ENCODE assay signal across 9 cellular contexts in the genomic region with DNA sequence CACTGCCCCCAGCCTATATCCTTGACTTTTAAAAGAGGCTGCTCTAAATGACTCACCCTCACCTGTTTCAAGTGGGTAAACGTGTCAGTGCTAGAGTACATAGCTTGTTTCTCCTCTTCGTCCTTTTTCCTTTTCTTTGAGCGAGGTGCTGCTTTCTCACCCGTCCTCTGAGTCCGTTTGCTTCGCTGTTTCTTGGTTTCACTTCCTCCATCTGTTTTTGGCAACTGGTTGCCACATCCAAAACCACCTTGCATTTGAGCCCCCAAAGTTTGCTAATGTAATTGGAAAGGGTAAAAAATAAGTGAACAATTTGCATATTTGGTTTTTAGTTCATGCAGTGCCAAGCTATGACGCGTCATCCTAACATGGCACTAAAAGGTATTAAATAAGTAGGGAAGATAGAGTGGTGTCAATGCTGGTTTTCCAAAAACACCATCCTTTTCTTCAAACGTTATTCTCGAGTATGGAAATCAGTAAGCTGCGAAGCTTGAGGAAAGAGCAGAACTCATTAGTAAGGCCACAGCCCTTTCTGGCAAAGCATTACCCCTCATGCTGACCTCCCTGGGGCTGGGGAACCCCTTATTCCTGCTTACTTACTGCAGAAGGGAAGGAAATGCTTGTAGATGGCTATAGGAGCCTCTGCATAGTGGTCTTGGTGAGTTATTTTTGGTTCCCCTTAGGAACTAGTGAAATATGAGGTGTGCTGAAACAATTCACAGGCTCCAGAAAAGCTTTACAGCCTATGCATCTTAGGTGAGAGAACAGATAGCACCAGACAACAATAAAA.
DNase-seq lines count a peak whose midpoint lies in the region; ATAC-seq and TF ChIP-seq lines count a peak whose summit lies in the region.
"Had no signal": no experiment of that assay in that cellular context is flagged by ENCODE, and none has a peak within 500 bp of the region (broad histone marks: within the 10 kb centered on the region; RNA-seq: fewer than 3 reads in every experiment).

No MANE protein-coding gene starts in this region.

- no peak overlapping the region for H4K8ac ChIP-seq in neuronal stem cell (ENCODE audit: low read depth, low read length)

- H2BK12ac ChIP-seq in neuronal stem cell (ENCODE audit: low read length), result no peak overlapping the region

- H3K36me3 ChIP-seq in BLaER1 (peaks cover 79% of the 10 kb centered on the region), BE2C (peaks cover 81% of the 10 kb centered on the region), neuronal stem cell (replicated peaks in 1 of 2; ENCODE audit: control insufficient read depth in 2 of 2, insufficient read depth in 2 of 2, low read length in 2 of 2) (peaks cover 40 to 99% of the 10 kb centered on the region in 2 donors)

- peaks cover 6% of the 10 kb centered on the region; the same call in 1 of the 2 replicates for H4K20me1 ChIP-seq in BLaER1

- TF ChIP-seq CTCF in BE2C (IDR thresholded peaks at IDR 0.05; ENCODE audit: low read depth, low read length), result no peak
- TF ChIP-seq CTCF in lower leg skin (IDR thresholded peaks at IDR 0.05), result no peak

- CTCF ChIA-PET in T-cell (lab: Charles Lee), result no interaction called here

- no peak overlapping the region for H2BK5ac ChIP-seq in neuronal stem cell (ENCODE audit: low read length)

- H3K36me3 Mint-ChIP-seq in T-cell, result peaks cover 57% of the 10 kb centered on the region

- no peak overlapping the region for H3K23ac ChIP-seq in neuronal stem cell (ENCODE audit: low read depth, low read length, poor library complexity)

- ATAC-seq in GM19043 (IDR thresholded peaks at IDR 0.05; ENCODE audit: low read depth, unreplicated experiment) (peak; percentile 90), HG03039 (IDR thresholded peaks at IDR 0.05; ENCODE audit: unreplicated experiment) (peak; percentile 86), T-cell (replicated peaks in 1 of 4) (peak in 3 of 4 experiments; percentile 35 to 59 (median 41))

- H3K27me3 Mint-ChIP-seq in T-cell, result no peaks in the 10 kb centered on the region

- H3K4me2 ChIP-seq in BLaER1, result peak overlapping the region; percentile 81
- H3K4me2 ChIP-seq in neuronal stem cell (ENCODE audit: insufficient read depth, low read length, poor library complexity, severe bottlenecking), result no peak overlapping the region

- peak overlapping the region; percentile 13 to 47 (median 25) for H3K4me3 Mint-ChIP-seq in T-cell

- peak overlapping the region; percentile 27; the same call in 1 of the 2 replicates for H3K4me3 ChIP-seq in BLaER1
- H3K4me3 ChIP-seq in BE2C (ENCODE audit: low read depth, low read length), result no peak overlapping the region
- no peak overlapping the region for H3K4me3 ChIP-seq in neuronal stem cell (ENCODE audit: low read length in 2 of 2)
- no peak overlapping the region for H3K4me3 ChIP-seq in lower leg skin (ENCODE audit: low read depth, poor library complexity, severe bottlenecking)

- no peak overlapping the region for H2AK5ac ChIP-seq in neuronal stem cell (ENCODE audit: low read depth, low read length)

- H3K27ac ChIP-seq in BLaER1, result peak overlapping the region; percentile 79
- no peak overlapping the region for H3K27ac ChIP-seq in neuronal stem cell (replicated peaks; ENCODE audit: low read length)

- no peak overlapping the region for H2AFZ ChIP-seq in neuronal stem cell (ENCODE audit: low read length)

- POLR2A ChIA-PET in T-cell (lab: Charles Lee), result no interaction called here

- H3K18ac ChIP-seq in neuronal stem cell (ENCODE audit: low read length), result no peak overlapping the region

- H3K9me3 Mint-ChIP-seq in T-cell, result no peaks in the 10 kb centered on the region

- H3K79me1 ChIP-seq in neuronal stem cell (ENCODE audit: low read depth, low read length), result no peaks in the 10 kb centered on the region

- H3K27me3 ChIP-seq in BLaER1 (no peaks in the 10 kb centered on the region), BE2C (no peaks in the 10 kb centered on the region), neuronal stem cell (ENCODE audit: control insufficient read depth in 3 of 3, insufficient read depth in 3 of 3, low read depth in 1 of 3, low read length in 3 of 3) (no peaks in the 10 kb centered on the region)

- TF ChIP-seq POLR2A in lower leg skin (IDR thresholded peaks at IDR 0.05), result no peak

- intact Hi-C loops in lower leg skin (cut with DNase I; ENCODE audit: low total_unique reads), result no loop called here

- no peak overlapping the region for H4K91ac ChIP-seq in neuronal stem cell (ENCODE audit: low read depth, low read length, poor library complexity)

- WGBS in neuronal stem cell (ENCODE audit: extremely low coverage in 2 of 2, insufficient read length in 2 of 2, insufficient replicate concordance in 1 of 2), 2 donors, result no CpG with 5 or more reads among the region's 11 CpGs
- WGBS in lower leg skin, 2 donors, result 88% methylated on average over 11 of the region's 11 CpGs

- H3K27ac Mint-ChIP-seq in T-cell, result peak overlapping the region; percentile 69 to 86

- H3K9me3 ChIP-seq in BLaER1, result no peaks in the 10 kb centered on the region
- no peaks in the 10 kb centered on the region for H3K9me3 ChIP-seq in BE2C
- H3K9me3 ChIP-seq in neuronal stem cell (replicated peaks in 1 of 2; ENCODE audit: control insufficient read depth in 2 of 2, insufficient read depth in 1 of 2, low read depth in 1 of 2, low read length in 2 of 2), result no peaks in the 10 kb centered on the region

- H3K9ac ChIP-seq in BLaER1 (peak overlapping the region; percentile 51), neuronal stem cell (ENCODE audit: low read depth, low read length, poor library complexity) (no peak overlapping the region)

- H3K14ac ChIP-seq in neuronal stem cell (ENCODE audit: low read length), result no peak overlapping the region

- H2BK15ac ChIP-seq in neuronal stem cell (ENCODE audit: low read length), result no peak overlapping the region

- no peak overlapping the region for H3K4ac ChIP-seq in neuronal stem cell (ENCODE audit: low read length)

- no peak overlapping the region for H2BK120ac ChIP-seq in neuronal stem cell (ENCODE audit: low read depth, low read length)

- H3K4me1 ChIP-seq in BLaER1 (peaks cover 46% of the 10 kb centered on the region), BE2C (peaks cover 10% of the 10 kb centered on the region), neuronal stem cell (ENCODE audit: control insufficient read depth in 2 of 2, insufficient read depth in 1 of 2, low read depth in 1 of 2, low read length in 2 of 2) (no peaks in the 10 kb centered on the region)

- peaks cover 9 to 21% (median 11%) of the 10 kb centered on the region in 3 donors for H3K4me1 Mint-ChIP-seq in T-cell

- DNase-seq in T-cell (no peak), DMS114 treated with DMSO at 0.1 percent for 48 hours (lab: John Stamatoyannopoulos, UW; ENCODE audit: unreplicated experiment) (no peak), BE2C (no peak), neuronal stem cell (ENCODE audit: low spot score) (no peak), lower leg skin (ENCODE audit: low spot score in 2 of 2) (no peak)
- DNase-seq: NCI-H1105 had no signal
